ENCODE assay signal across 27 cellular contexts in genomic region chr12:22514875-22515274, GRCh38.
"Had no signal": no experiment of that assay in that cellular context is flagged by ENCODE, and none has a peak within 500 bp of the region (broad histone marks: within the 10 kb centered on the region; RNA-seq: fewer than 3 reads in every experiment).

No MANE protein-coding gene starts in this region.

- H3K4me1 Mint-ChIP-seq: endodermal cell; stimulated activated naive CD8-positive, alpha-beta T cell treated with anti-CD3 and anti-CD28 coated beads, Interleukin-15, amount 100 ng/mL, for 72 hours had no signal

- H3K9me3 Mint-ChIP-seq: endodermal cell; natural killer cell; stimulated activated naive CD8-positive, alpha-beta T cell treated with anti-CD3 and anti-CD28 coated beads, Interleukin-15, amount 100 ng/mL, for 72 hours had no signal

- H3K9me3 ChIP-seq: esophagus muscularis mucosa, gastroesophageal sphincter, heart left ventricle, lower lobe of right lung, prostate gland, right atrium auricular region, suprapubic skin, transverse colon, vagina had no signal

- H3K27ac Mint-ChIP-seq: endodermal cell; stimulated activated naive CD8-positive, alpha-beta T cell treated with anti-CD3 and anti-CD28 coated beads, Interleukin-15, amount 100 ng/mL, for 72 hours had no signal

- H3K4me3 ChIP-seq: esophagus muscularis mucosa, gastroesophageal sphincter, heart left ventricle, hepatocyte, lower lobe of right lung, prostate gland, right atrium auricular region, smooth muscle cell, suprapubic skin, transverse colon, vagina had no signal

- H3K27me3 Mint-ChIP-seq: stimulated activated naive CD8-positive, alpha-beta T cell treated with anti-CD3 and anti-CD28 coated beads, Interleukin-15, amount 100 ng/mL, for 72 hours had no signal

- H3K27ac ChIP-seq: dorsolateral prefrontal cortex, epithelial cell of prostate, esophagus muscularis mucosa, foreskin keratinocyte, gastroesophageal sphincter, heart left ventricle, hepatocyte, lower lobe of right lung, parathyroid adenoma, prostate gland, right atrium auricular region, suprapubic skin, transverse colon, vagina had no signal

- H3K27me3 ChIP-seq: dorsolateral prefrontal cortex, esophagus muscularis mucosa, foreskin keratinocyte, gastroesophageal sphincter, heart left ventricle, hepatocyte, right atrium auricular region, suprapubic skin, transverse colon, vagina had no signal

- H3K79me2 ChIP-seq: hepatocyte, parathyroid adenoma had no signal

- H2AFZ ChIP-seq: hepatocyte, parathyroid adenoma had no signal

- H3K4me1 ChIP-seq: foreskin keratinocyte, lower lobe of right lung, parathyroid adenoma, prostate gland, vagina had no signal

- H3K9ac ChIP-seq: parathyroid adenoma had no signal

- H3K4me3 Mint-ChIP-seq: endodermal cell; natural killer cell; stimulated activated naive CD8-positive, alpha-beta T cell treated with anti-CD3 and anti-CD28 coated beads, Interleukin-15, amount 100 ng/mL, for 72 hours had no signal

- ATAC-seq: foreskin keratinocyte; gastroesophageal sphincter; heart left ventricle; left ventricle myocardium superior; lower lobe of right lung; natural killer cell; sciatic nerve; stimulated activated naive CD8-positive, alpha-beta T cell treated with anti-CD3 and anti-CD28 coated beads, Interleukin-15, amount 100 ng/mL, for 72 hours had no signal

- H3K4me2 ChIP-seq: hepatocyte, smooth muscle cell had no signal

- H3K36me3 ChIP-seq: prostate gland, right atrium auricular region had no signal

- DNase-seq: dorsolateral prefrontal cortex; effector CD4-positive, alpha-beta T cell; endodermal cell; foreskin keratinocyte; heart left ventricle; islet precursor cell; left ventricle myocardium superior; lower lobe of right lung; natural killer cell; stimulated activated CD4-positive, alpha-beta T cell treated with anti-CD3 and anti-CD28 coated beads, Interleukin-12 subunit alpha, Interleukin-12 subunit beta, amount 100 ng/mL, for 4 hours; stimulated activated CD4-positive, alpha-beta T cell treated with anti-CD3 and anti-CD28 coated beads, Interleukin-1b, Interleukin-23, amount 100 ng/mL, for 48 hours; stimulated activated CD4-positive, alpha-beta T cell treated with anti-CD3 and anti-CD28 coated beads, Interleukin-4, amount 100 ng/mL, for 1 hour; stimulated activated CD8-positive, alpha-beta memory T cell treated with anti-CD3 and anti-CD28 coated beads, Interleukin-4, amount 100 ng/mL, for 48 hours; stimulated activated naive CD4-positive, alpha-beta T cell; stimulated activated naive CD8-positive, alpha-beta T cell treated with anti-CD3 and anti-CD28 coated beads, Interleukin-15, amount 100 ng/mL, for 72 hours; transverse colon had no signal
